ENCODE assay signal across 8 cellular contexts in the genomic region with DNA sequence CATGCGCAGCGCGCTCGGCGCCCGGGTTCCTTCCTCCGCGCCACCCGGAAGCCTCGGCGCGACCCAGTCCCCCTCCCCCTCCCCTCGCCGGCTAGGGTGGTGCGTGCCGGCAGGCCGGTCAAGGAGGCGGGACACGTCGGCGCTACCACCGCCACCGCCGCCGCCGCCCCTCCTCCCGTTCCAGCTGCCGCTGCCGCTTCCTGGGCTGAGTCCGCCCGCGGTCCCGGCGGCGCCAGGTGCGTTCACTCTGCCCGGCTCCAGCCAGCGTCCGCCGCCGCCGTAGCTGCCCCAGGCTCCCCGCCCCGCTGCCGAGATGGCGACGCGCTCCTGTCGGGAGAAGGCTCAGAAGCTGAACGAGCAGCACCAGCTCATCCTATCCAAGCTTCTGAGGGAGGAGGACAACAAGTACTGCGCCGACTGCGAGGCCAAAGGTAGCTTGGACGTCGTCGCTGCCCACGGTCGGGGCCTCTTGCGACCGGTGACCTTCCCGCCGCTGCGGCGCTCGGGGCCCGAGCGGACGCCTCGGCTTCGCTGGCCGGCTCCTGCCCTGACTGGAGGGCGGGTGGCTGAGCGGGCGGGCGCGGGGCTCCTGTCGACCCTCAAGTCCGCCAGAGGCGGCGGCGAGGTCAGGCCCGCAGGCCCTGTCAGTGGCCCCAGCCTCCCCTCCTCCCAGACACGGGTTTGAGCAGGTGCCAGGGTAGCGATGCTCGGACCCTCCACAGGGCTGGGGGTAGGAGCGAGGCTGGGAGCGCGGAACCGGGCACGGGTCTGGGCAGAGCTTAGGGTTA. TPM values are rescaled to one million over a fixed set of nuclear protein-coding genes. Genes with fewer than 3 reads are reported as not detected.
DNase-seq lines count a peak whose midpoint lies in the region; ATAC-seq and TF ChIP-seq lines count a peak whose summit lies in the region.

SMAP1 (plus strand) TSS at position 173 of the 788 bp plus-strand sequence; CDS start at position 314, 141 bp downstream.

- peak within 1 kb of the TSS; percentile 84 for H3K27ac ChIP-seq in temporal lobe (ENCODE audit: low read depth, low read length)

- peak within 1 kb of the TSS; percentile 79 for H3K27ac Mint-ChIP-seq in HFFc6
- H3K27ac Mint-ChIP-seq in activated naive CD4-positive, alpha-beta T cell treated with anti-CD3 and anti-CD28 coated beads, Interleukin-2, amount 50 U/mL, for 24 hours = peak within 1 kb of the TSS; percentile 95

- DNase-seq in GM10248 (ENCODE audit: extremely low spot score) (peak; percentile 97), HFFc6 (peak; percentile 48), NAMALWA (ENCODE audit: low spot score) (peak; percentile 91), globus pallidus (ENCODE audit: low spot score) (peak; percentile 89), occipital lobe (lab: John Stamatoyannopoulos, UW) (peak; percentile 86)

- H3K4me3 Mint-ChIP-seq in HFFc6 = peak within 1 kb of the TSS; percentile 89
- H3K4me3 Mint-ChIP-seq in activated naive CD4-positive, alpha-beta T cell treated with anti-CD3 and anti-CD28 coated beads, Interleukin-2, amount 50 U/mL, for 24 hours = peak within 1 kb of the TSS; percentile 92

- H3K27me3 Mint-ChIP-seq in HFFc6 (ENCODE audit: insufficient read depth) = peaks cover 12% of the 10 kb centered on the region
- no peaks in the 10 kb centered on the region for H3K27me3 Mint-ChIP-seq in activated naive CD4-positive, alpha-beta T cell treated with anti-CD3 and anti-CD28 coated beads, Interleukin-2, amount 50 U/mL, for 24 hours

- H3K36me3 Mint-ChIP-seq in HFFc6 (ENCODE audit: low read depth) = no peaks in the 10 kb centered on the region
- H3K36me3 Mint-ChIP-seq in activated naive CD4-positive, alpha-beta T cell treated with anti-CD3 and anti-CD28 coated beads, Interleukin-2, amount 50 U/mL, for 24 hours = peaks cover 1% of the 10 kb centered on the region

- TF ChIP-seq CTCF in GM10248 (IDR thresholded peaks at IDR 0.05; ENCODE audit: control extremely low read depth, extremely low read depth, low read depth, missing control alignments) = no peak
- TF ChIP-seq CTCF in HFFc6 (IDR thresholded peaks at IDR 0.05) = no peak

- POLR2A ChIA-PET in GM10248 (lab: Yijun Ruan, JAX) = interaction anchor here (0.5 to 0.7 kb wide), 2 partner anchors 103 to 696 kb away, joined by 3 to 6 read pairs; no protein-coding TSS in a partner anchor

- H3K4me1 Mint-ChIP-seq in HFFc6 (ENCODE audit: low read depth) = peaks cover 27% of the 10 kb centered on the region
- H3K4me1 Mint-ChIP-seq in activated naive CD4-positive, alpha-beta T cell treated with anti-CD3 and anti-CD28 coated beads, Interleukin-2, amount 50 U/mL, for 24 hours = peaks cover 59% of the 10 kb centered on the region

- CTCF ChIA-PET in GM10248 (lab: Yijun Ruan, JAX) = interaction anchor here (0.7 to 4.2 kb wide), 11 partner anchors 10 to 298 kb away, joined by 3 to 21 read pairs (median 4); no protein-coding TSS in a partner anchor

- peak; percentile 95 for ATAC-seq in SK-N-SH treated with all-trans-retinoic acid at 6 μM for 48 hours

- H3K9me3 Mint-ChIP-seq in HFFc6 = no peaks in the 10 kb centered on the region
- H3K9me3 Mint-ChIP-seq in activated naive CD4-positive, alpha-beta T cell treated with anti-CD3 and anti-CD28 coated beads, Interleukin-2, amount 50 U/mL, for 24 hours = no peaks in the 10 kb centered on the region

TF ChIP-seq in SK-N-SH treated with all-trans-retinoic acid at 6 μM for 48 hours, 23 proteins besides CTCF, POLR2A, EP300 and RAD21:
- TF ChIP-seq, protein P1, sequence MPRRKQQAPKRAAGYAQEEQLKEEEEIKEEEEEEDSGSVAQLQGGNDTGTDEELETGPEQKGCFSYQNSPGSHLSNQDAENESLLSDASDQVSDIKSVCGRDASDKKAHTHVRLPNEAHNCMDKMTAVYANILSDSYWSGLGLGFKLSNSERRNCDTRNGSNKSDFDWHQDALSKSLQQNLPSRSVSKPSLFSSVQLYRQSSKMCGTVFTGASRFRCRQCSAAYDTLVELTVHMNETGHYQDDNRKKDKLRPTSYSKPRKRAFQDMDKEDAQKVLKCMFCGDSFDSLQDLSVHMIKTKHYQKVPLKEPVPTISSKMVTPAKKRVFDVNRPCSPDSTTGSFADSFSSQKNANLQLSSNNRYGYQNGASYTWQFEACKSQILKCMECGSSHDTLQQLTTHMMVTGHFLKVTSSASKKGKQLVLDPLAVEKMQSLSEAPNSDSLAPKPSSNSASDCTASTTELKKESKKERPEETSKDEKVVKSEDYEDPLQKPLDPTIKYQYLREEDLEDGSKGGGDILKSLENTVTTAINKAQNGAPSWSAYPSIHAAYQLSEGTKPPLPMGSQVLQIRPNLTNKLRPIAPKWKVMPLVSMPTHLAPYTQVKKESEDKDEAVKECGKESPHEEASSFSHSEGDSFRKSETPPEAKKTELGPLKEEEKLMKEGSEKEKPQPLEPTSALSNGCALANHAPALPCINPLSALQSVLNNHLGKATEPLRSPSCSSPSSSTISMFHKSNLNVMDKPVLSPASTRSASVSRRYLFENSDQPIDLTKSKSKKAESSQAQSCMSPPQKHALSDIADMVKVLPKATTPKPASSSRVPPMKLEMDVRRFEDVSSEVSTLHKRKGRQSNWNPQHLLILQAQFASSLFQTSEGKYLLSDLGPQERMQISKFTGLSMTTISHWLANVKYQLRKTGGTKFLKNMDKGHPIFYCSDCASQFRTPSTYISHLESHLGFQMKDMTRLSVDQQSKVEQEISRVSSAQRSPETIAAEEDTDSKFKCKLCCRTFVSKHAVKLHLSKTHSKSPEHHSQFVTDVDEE (CRISPR knock-in tag; IDR thresholded peaks at IDR 0.05) = no peak
- no peak for TF ChIP-seq ZNF70 (CRISPR knock-in tag; IDR thresholded peaks at IDR 0.05)
- no peak for TF ChIP-seq SNAI2 (CRISPR knock-in tag; IDR thresholded peaks at IDR 0.05)
- no peak for TF ChIP-seq CSRNP3 (CRISPR knock-in tag; IDR thresholded peaks at IDR 0.05)
- TF ChIP-seq ZFP3 (CRISPR knock-in tag; IDR thresholded peaks at IDR 0.05) = no peak
- TF ChIP-seq RARB (CRISPR knock-in tag; IDR thresholded peaks at IDR 0.05) = no peak
- TF ChIP-seq ZNF8 (CRISPR knock-in tag; IDR thresholded peaks at IDR 0.05) = no peak
- TF ChIP-seq, protein P2, sequence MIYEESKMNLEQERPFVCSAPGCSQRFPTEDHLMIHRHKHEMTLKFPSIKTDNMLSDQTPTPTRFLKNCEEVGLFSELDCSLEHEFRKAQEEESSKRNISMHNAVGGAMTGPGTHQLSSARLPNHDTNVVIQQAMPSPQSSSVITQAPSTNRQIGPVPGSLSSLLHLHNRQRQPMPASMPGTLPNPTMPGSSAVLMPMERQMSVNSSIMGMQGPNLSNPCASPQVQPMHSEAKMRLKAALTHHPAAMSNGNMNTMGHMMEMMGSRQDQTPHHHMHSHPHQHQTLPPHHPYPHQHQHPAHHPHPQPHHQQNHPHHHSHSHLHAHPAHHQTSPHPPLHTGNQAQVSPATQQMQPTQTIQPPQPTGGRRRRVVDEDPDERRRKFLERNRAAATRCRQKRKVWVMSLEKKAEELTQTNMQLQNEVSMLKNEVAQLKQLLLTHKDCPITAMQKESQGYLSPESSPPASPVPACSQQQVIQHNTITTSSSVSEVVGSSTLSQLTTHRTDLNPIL (CRISPR knock-in tag; IDR thresholded peaks at IDR 0.05; ENCODE audit: low read depth) = no peak
- no peak for TF ChIP-seq BACH2 (CRISPR knock-in tag; IDR thresholded peaks at IDR 0.05; ENCODE audit: borderline replicate concordance)
- TF ChIP-seq ZNF565 (CRISPR knock-in tag; conservative IDR thresholded peaks at IDR 0.05; ENCODE audit: low read depth) = no peak

RNA-seq across cellular contexts. Expression of gene SMAP1, which starts in this region (rescaled TPM):
- 10 to 100 TPM; 11.4 to 24.4 (median 21.5) TPM for total RNA-seq in HFFc6 (2021; fragmentation: NEBNext Ultra II Directional; extraction: Animal tissue kit (Norgen Biotek cat#: 25700))
- total RNA-seq in occipital lobe (61.5 TPM), temporal lobe (53.4 TPM)

Comparison
In these comparisons a context has a peak if more than half of its experiments do, and no peak if none do; other contexts are left out.
1. Peak in every context shown above with its lines: DNase-seq, ATAC-seq and H3K27ac ChIP-seq.